In the genomic region with DNA sequence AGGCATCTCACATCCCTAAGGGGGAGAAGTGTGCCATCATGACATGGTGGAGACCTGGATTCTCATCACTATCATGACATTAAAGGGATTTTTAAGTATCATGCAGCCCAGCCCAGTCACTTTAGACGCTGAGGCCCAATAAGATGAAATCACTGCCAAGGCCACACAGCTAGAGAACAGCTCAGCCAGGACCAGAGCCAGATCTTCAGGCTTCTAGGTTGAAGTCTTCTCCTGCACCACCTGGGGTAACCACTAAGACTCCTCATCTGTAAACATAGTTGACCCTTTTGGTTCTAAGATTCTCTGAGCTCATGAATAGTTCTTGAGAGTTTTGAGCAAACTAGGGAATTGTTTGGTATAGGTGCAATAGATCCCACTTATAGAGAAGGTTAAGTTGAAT, we compare ENCODE assay signal across 1 cellular context.
TF ChIP-seq lines count a peak whose summit lies in the region.

No MANE protein-coding gene starts in this region.

TF ChIP-seq in WTC11, 78 proteins besides CTCF, POLR2A, EP300 and RAD21 (continued from another document):
- TF ChIP-seq, protein P1, sequence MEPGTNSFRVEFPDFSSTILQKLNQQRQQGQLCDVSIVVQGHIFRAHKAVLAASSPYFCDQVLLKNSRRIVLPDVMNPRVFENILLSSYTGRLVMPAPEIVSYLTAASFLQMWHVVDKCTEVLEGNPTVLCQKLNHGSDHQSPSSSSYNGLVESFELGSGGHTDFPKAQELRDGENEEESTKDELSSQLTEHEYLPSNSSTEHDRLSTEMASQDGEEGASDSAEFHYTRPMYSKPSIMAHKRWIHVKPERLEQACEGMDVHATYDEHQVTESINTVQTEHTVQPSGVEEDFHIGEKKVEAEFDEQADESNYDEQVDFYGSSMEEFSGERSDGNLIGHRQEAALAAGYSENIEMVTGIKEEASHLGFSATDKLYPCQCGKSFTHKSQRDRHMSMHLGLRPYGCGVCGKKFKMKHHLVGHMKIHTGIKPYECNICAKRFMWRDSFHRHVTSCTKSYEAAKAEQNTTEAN (CRISPR knock-in tag; IDR thresholded peaks at IDR 0.05) = no peak
- TF ChIP-seq MYBL2 (CRISPR knock-in tag; IDR thresholded peaks at IDR 0.05) = no peak
